In genomic region chr1:32871364-32872188, GRCh38 we compare ENCODE assay signal across 8 cellular contexts. TPM values are rescaled to one million over a fixed set of nuclear protein-coding genes. Genes with fewer than 3 reads are reported as not detected.
DNase-seq lines count a peak whose midpoint lies in the region; ATAC-seq, FAIRE-seq and TF ChIP-seq lines count a peak whose summit lies in the region.

No MANE protein-coding gene starts in this region.

- TF ChIP-seq POLR2A in GM12891 (IDR thresholded peaks at IDR 0.05; ENCODE audit: low read depth, low read length) = no peak

- no peaks in the 10 kb centered on the region for H3K36me3 ChIP-seq in HAP-1 (replicated peaks)
- H3K36me3 ChIP-seq in mucosa of stomach (ENCODE audit: control insufficient read depth, insufficient read depth, low read length) = no peaks in the 10 kb centered on the region

- CTCF ChIA-PET in AG04449 (lab: Yijun Ruan, JAX) = interaction anchor here (0.6 to 9.0 kb wide), 34 partner anchors 10 to 471 kb away, joined by 3 to 187 read pairs (median 4); partner anchors contain the start of genes AZIN2, HPCA, S100PBP and YARS1

- H3K4me3 ChIP-seq in AG04449 (ENCODE audit: low read depth, low read length) = peak overlapping the region; percentile 54
- H3K4me3 ChIP-seq in HAP-1 = peak overlapping the region; percentile 28
- peak overlapping the region; percentile 51 for H3K4me3 ChIP-seq in choroid plexus epithelial cell (ENCODE audit: low read depth, low read length)
- H3K4me3 ChIP-seq in mucosa of stomach (ENCODE audit: low read length) = no peak overlapping the region

- FAIRE-seq in GM12891 (lab: Jason Lieb, UNC) = no peak

- in situ Hi-C loops in HAP-1 (cut with MboI; ENCODE audit: low sequenced_read_pairs) = no loop called here

- H3K9ac ChIP-seq in mucosa of stomach (ENCODE audit: low read length) = peak overlapping the region; percentile 45

- H3K9me3 ChIP-seq in HAP-1 = no peaks in the 10 kb centered on the region
- no peaks in the 10 kb centered on the region for H3K9me3 ChIP-seq in mucosa of stomach (ENCODE audit: control insufficient read depth, low read length)

- H3K4me1 ChIP-seq in HAP-1 (peaks cover 13% of the 10 kb centered on the region; the same call in 1 of the 2 replicates), mucosa of stomach (ENCODE audit: control insufficient read depth, insufficient read depth, low read length) (peaks cover 9% of the 10 kb centered on the region)

- H3K27me3 ChIP-seq in HAP-1 (ENCODE audit: low read depth) = no peaks in the 10 kb centered on the region
- peaks cover 38% of the 10 kb centered on the region for H3K27me3 ChIP-seq in mucosa of stomach (ENCODE audit: control insufficient read depth, insufficient read depth, low read length)

- ATAC-seq in HG02840 (IDR thresholded peaks at IDR 0.05; ENCODE audit: low FRiP score, unreplicated experiment) = no peak

- DNase-seq in AG04449 (ENCODE audit: low read depth, low spot score) = no peak
- DNase-seq in HAP-1 (ENCODE audit: low spot score in 2 of 2) = no peak
- DNase-seq in choroid plexus epithelial cell (ENCODE audit: low read depth) = peak; percentile 17
- no peak for DNase-seq in NCI-H526 treated with DMSO at 0.1 percent for 48 hours (lab: John Stamatoyannopoulos, UW)
- no peak for DNase-seq in HuH-7 (ENCODE audit: low spot score)
- DNase-seq in GM12891 (ENCODE audit: insufficient read length, low spot score) = no peak

- no peak for TF ChIP-seq CTCF in AG04449 (IDR thresholded peaks at IDR 0.05; ENCODE audit: insufficient read depth, low read length, missing control alignments)
- TF ChIP-seq CTCF in choroid plexus epithelial cell (conservative IDR thresholded peaks at IDR 0.05; ENCODE audit: low read depth, low read length) = no peak

- POLR2A ChIA-PET in AG04449 (lab: Yijun Ruan, JAX) = interaction anchor here (0.6 kb wide), 1 partner anchor 721 kb away, joined by 3 read pairs; no protein-coding TSS in a partner anchor

TF ChIP-seq in GM12891, 5 proteins besides CTCF, POLR2A, EP300 and RAD21:
- TF ChIP-seq SPI1 (IDR thresholded peaks at IDR 0.05; ENCODE audit: low read depth, low read length) (no peak), POU2F2 (IDR thresholded peaks at IDR 0.05; ENCODE audit: low read depth, low read length) (no peak), POLR2AphosphoS5 (IDR thresholded peaks at IDR 0.05; ENCODE audit: low read depth, low read length) (no peak), PAX5 (IDR thresholded peaks at IDR 0.05; ENCODE audit: insufficient read depth, low read length, severe bottlenecking) (no peak), TAF1 (IDR thresholded peaks at IDR 0.05; ENCODE audit: low read depth, low read length) (no peak)

RNA-seq across cellular contexts. Expression of gene FNDC5, which starts 0.9 kb away (rescaled TPM):
- 0.18 TPM for polyA plus RNA-seq in GM12891 (2012; ENCODE audit: low read depth, missing spikeins)

RNA-seq across cellular contexts. Expression of gene HPCA, which starts 14.7 kb away (rescaled TPM):
- polyA plus RNA-seq in GM12891 (2012; ENCODE audit: low read depth, missing spikeins) = not detected

RNA-seq across cellular contexts. Expression of gene TMEM54, which starts 29.6 kb away (rescaled TPM):
- 0.49 TPM for polyA plus RNA-seq in GM12891 (2012; ENCODE audit: low read depth, missing spikeins)

RNA-seq across cellular contexts. Expression of gene S100PBP, which starts 54.1 kb away (rescaled TPM):
- 19.2 TPM for polyA plus RNA-seq in GM12891 (2012; ENCODE audit: low read depth, missing spikeins)

RNA-seq across cellular contexts. Expression of gene YARS1, which starts 54.4 kb away (rescaled TPM):
- polyA plus RNA-seq in GM12891 (2012; ENCODE audit: low read depth, missing spikeins) = 86.4 TPM
